1 cellular context compared by ENCODE assay signal in genomic region chr2:67366832-67367412, GRCh38.
TF ChIP-seq lines count a peak whose summit lies in the region.

No MANE protein-coding gene starts in this region.

TF ChIP-seq in GM23338, 12 proteins besides CTCF, POLR2A, EP300 and RAD21 (continued from another document):
- TF ChIP-seq ZNF462 (CRISPR knock-in tag; IDR thresholded peaks at IDR 0.05): no peak
- TF ChIP-seq ETS1 (IDR thresholded peaks at IDR 0.05): no peak
- no peak for TF ChIP-seq REST (IDR thresholded peaks at IDR 0.05; ENCODE audit: unreplicated experiment)
